ENCODE assay signal across 16 cellular contexts in genomic region chr2:27082773-27083409, GRCh38.
"Had no signal": no experiment of that assay in that cellular context is flagged by ENCODE, and none has a peak within 500 bp of the region (broad histone marks: within the 10 kb centered on the region; RNA-seq: fewer than 3 reads in every experiment).

No MANE protein-coding gene starts in this region.

- H3K27ac ChIP-seq: esophagus squamous epithelium, WERI-Rb-1 had no signal

- H3K36me3 ChIP-seq: esophagus squamous epithelium, WERI-Rb-1 had no signal

- H3K9me3 Mint-ChIP-seq: natural killer cell treated with Interleukin-12 subunit alpha and Interleukin-12 subunit beta and Interleukin-15 and Interleukin-18, amount 100 ng/mL, for 72 hours; T-cell had no signal

- H3K27me3 ChIP-seq: ascending aorta, esophagus squamous epithelium, heart left ventricle had no signal

- H3K36me3 Mint-ChIP-seq: natural killer cell treated with Interleukin-12 subunit alpha and Interleukin-12 subunit beta and Interleukin-15 and Interleukin-18, amount 100 ng/mL, for 72 hours; stimulated activated naive B cell treated with anti-CD40 and anti-IgM and Interleukin-4, amounts not matched to agents 10 μg/mL and 1 μg/mL and 100 μg/mL, for 72 hours; T-cell had no signal

- H3K27me3 Mint-ChIP-seq: natural killer cell treated with Interleukin-12 subunit alpha and Interleukin-12 subunit beta and Interleukin-15 and Interleukin-18, amount 100 ng/mL, for 72 hours; T-cell had no signal

- H3K27ac Mint-ChIP-seq: T-cell had no signal

- H3K4me3 Mint-ChIP-seq: natural killer cell treated with Interleukin-12 subunit alpha and Interleukin-12 subunit beta and Interleukin-15 and Interleukin-18, amount 100 ng/mL, for 72 hours; T-cell had no signal

- ATAC-seq: heart left ventricle; left lobe of liver; mucosa of descending colon; natural killer cell treated with Interleukin-12 subunit alpha and Interleukin-12 subunit beta and Interleukin-15 and Interleukin-18, amount 100 ng/mL, for 72 hours; stimulated activated naive B cell treated with anti-CD40 and anti-IgM and Interleukin-4, amounts not matched to agents 10 μg/mL and 1 μg/mL and 100 μg/mL, for 72 hours; T-cell had no signal

- DNase-seq: activated CD4-positive, alpha-beta T cell treated with anti-CD3 and anti-CD28 coated beads for 4 hours; activated gamma-delta T cell; activated T-cell treated with anti-CD3 and anti-CD28 coated beads, Interleukin-2, amount 50 U/mL, for 48 hours; esophagus squamous epithelium; foreskin fibroblast; small intestine; stimulated activated naive B cell treated with anti-CD40 and anti-IgM and Interleukin-4, amounts not matched to agents 10 μg/mL and 1 μg/mL and 100 μg/mL, for 72 hours; T-cell; T1000; trophoblast cell; WERI-Rb-1 had no signal

- H3K9me3 ChIP-seq: ascending aorta, esophagus squamous epithelium, heart left ventricle, mucosa of descending colon had no signal

- H3K4me3 ChIP-seq: ascending aorta, esophagus squamous epithelium, heart left ventricle, mucosa of descending colon had no signal
